In the genomic region with DNA sequence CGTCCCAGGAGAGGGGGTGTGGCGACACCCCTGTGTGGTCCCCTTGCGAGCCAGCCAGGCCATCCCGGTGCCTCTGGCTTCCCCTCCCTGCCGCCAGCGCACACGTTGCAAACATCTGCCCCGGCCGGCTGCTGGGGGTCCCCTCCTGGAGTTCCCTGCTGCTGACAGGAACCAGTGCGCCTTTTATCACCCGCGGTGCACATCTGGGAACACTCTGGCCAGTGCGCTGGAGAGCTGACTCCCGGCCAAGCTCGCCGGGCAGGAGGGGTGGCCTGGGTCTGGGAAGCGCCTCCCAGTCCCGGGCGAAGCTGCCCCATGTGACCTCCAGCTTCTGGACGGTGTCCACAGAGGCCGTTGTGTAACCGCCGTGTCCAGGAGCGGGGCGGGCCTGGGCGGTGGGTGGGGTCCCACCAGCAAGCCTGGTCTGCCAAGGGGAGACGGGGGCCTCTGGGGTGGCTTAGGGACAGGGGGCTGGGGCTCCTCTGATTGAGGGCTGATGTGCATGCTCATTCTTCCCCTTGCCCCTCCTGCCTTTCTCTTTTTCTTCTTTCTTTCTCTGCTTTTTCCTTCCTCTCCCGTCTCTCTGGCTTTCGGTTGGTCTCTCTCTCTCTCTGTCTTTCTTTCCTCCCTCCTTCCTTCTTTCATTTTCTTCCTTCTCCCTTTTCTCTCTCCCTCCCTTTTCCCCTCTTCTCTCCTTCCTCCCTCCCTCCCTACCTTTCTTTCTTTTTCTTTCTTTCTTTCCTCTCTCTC, we compare ENCODE assay signal across 9 cellular contexts. TPM values are rescaled to one million over a fixed set of nuclear protein-coding genes. Genes with fewer than 3 reads are reported as not detected.
A peak's percentile ranks its signal among the peaks of the same experiment; 100 is the strongest.
DNase-seq lines count a peak whose midpoint lies in the region; ATAC-seq, FAIRE-seq and TF ChIP-seq lines count a peak whose summit lies in the region.
"Had no signal": no experiment of that assay in that cellular context is flagged by ENCODE, and none has a peak within 500 bp of the region (broad histone marks: within the 10 kb centered on the region; RNA-seq: fewer than 3 reads in every experiment).

No MANE protein-coding gene starts in this region.

- no peaks in the 10 kb centered on the region for H3K9me3 Mint-ChIP-seq in memory B cell

- H3K27me3 ChIP-seq in tibial nerve = no peaks in the 10 kb centered on the region

- DNase-seq in M059J (ENCODE audit: low read depth) (peak; percentile 85), coronary artery (ENCODE audit: low spot score) (peak; percentile 96), memory B cell (ENCODE audit: low spot score in 2 of 2) (no peak), tibial nerve (ENCODE audit: low spot score in 2 of 2) (peak; percentile 90 to 92), GM12892 (ENCODE audit: insufficient read length) (no peak), NCI-H187 treated with DMSO at 0.1 percent for 48 hours (lab: John Stamatoyannopoulos, UW) (no peak), NCI-H526 treated with DMSO at 0.1 percent for 48 hours (lab: John Stamatoyannopoulos, UW) (no peak)

- TF ChIP-seq POLR2A in tibial nerve (IDR thresholded peaks at IDR 0.05) (no peak), GM12892 (IDR thresholded peaks at IDR 0.05; ENCODE audit: low read depth, low read length) (no peak)

- H3K27ac ChIP-seq in coronary artery (peak overlapping the region; percentile 51 to 86), tibial nerve (peak overlapping the region; percentile 60 to 88 (median 72))

- FAIRE-seq in GM12892 (lab: Jason Lieb, UNC) = no peak
- FAIRE-seq: islet of Langerhans had no signal

- TF ChIP-seq EP300 in tibial nerve (IDR thresholded peaks at IDR 0.05) = peak; percentile 72 to 87

- peaks cover 0 to 3% (median 0%) of the 10 kb centered on the region in 4 donors for H3K9me3 ChIP-seq in tibial nerve

- no peak overlapping the region for H3K27ac Mint-ChIP-seq in memory B cell

- peak overlapping the region; percentile 6 for H3K4me3 Mint-ChIP-seq in memory B cell

- H3K36me3 Mint-ChIP-seq in memory B cell = peaks cover 2% of the 10 kb centered on the region

- no peak for TF ChIP-seq CTCF in coronary artery (IDR thresholded peaks at IDR 0.05)
- TF ChIP-seq CTCF in tibial nerve (IDR thresholded peaks at IDR 0.05) = no peak

- H3K27me3 Mint-ChIP-seq in memory B cell = peaks cover 26% of the 10 kb centered on the region

- no peaks in the 10 kb centered on the region for H3K36me3 ChIP-seq in tibial nerve

- no peak for ATAC-seq in memory B cell (ENCODE audit: low read depth)
- no peak for ATAC-seq in GM18502 (IDR thresholded peaks at IDR 0.05; ENCODE audit: poor library complexity, unreplicated experiment)

- H3K4me3 ChIP-seq in coronary artery (peak overlapping the region; percentile 66), tibial nerve (peak overlapping the region; percentile 8 to 50 (median 28))

- H3K4me1 Mint-ChIP-seq in memory B cell = peaks cover 11% of the 10 kb centered on the region

- peaks cover 0 to 50% (median 17%) of the 10 kb centered on the region in 4 donors for H3K4me1 ChIP-seq in tibial nerve

- 1 to 2% methylated on average over 23 to 28 of the region's 29 CpGs for WGBS in tibial nerve, 2 donors

RNA-seq across cellular contexts. Expression of a gene that starts 25.2 kb away (rescaled TPM):
- total RNA-seq in M059J (2014; rRNA removed; shearing (Covaris generic)) = not detected in 2 replicates
- not detected for total RNA-seq in tibial nerve
- polyA plus RNA-seq in GM12892 (2012; ENCODE audit: missing spikeins) = not detected

Comparison
In these comparisons a context has a peak if more than half of its experiments do, and no peak if none do; other contexts are left out.
1. DNase-seq: peak in M059J (single experiment), coronary artery (single experiment) and tibial nerve (2 of 2); none in memory B cell (0 of 2), GM12892 (single experiment), NCI-H187 treated with DMSO at 0.1 percent for 48 hours (single experiment) and NCI-H526 treated with DMSO at 0.1 percent for 48 hours (single experiment).